In genomic region chr5:138533973-138534941, GRCh38 we compare ENCODE assay signal across 1 cellular context.
TF ChIP-seq lines count a peak whose summit lies in the region.

No MANE protein-coding gene starts in this region.

TF ChIP-seq in K562, 482 proteins besides CTCF, POLR2A, EP300 and RAD21:
- TF ChIP-seq POLR2G (IDR thresholded peaks at IDR 0.05; ENCODE audit: low read depth, low read length) (peak; percentile 17; the same call in 1 of the 2 replicates), POLR2AphosphoS5 (IDR thresholded peaks at IDR 0.05; ENCODE audit: control insufficient read depth, insufficient read depth, low read depth, low read length) (peak; percentile 23; the same call in 1 of the 2 replicates), ZNF133 (CRISPR knock-in tag; IDR thresholded peaks at IDR 0.05) (no peak)
